In genomic region chr22:42280836-42281235, GRCh38 we compare ENCODE assay signal across 15 cellular contexts. TPM values are rescaled to one million over a fixed set of nuclear protein-coding genes. Genes with fewer than 3 reads are reported as not detected.
DNase-seq lines count a peak whose midpoint lies in the region; ATAC-seq and TF ChIP-seq lines count a peak whose summit lies in the region.
"Had no signal": no experiment of that assay in that cellular context is flagged by ENCODE, and none has a peak within 500 bp of the region (broad histone marks: within the 10 kb centered on the region; RNA-seq: fewer than 3 reads in every experiment).

No MANE protein-coding gene starts in this region.

- peak overlapping the region; percentile 37 for H3K27ac ChIP-seq in BLaER1
- no peak overlapping the region for H3K27ac ChIP-seq in CD4-positive, alpha-beta T cell (ENCODE audit: low read depth, low read length)

- peak overlapping the region; percentile 100 for H3K4me2 ChIP-seq in BLaER1

- peaks cover 14% of the 10 kb centered on the region; the same call in 1 of the 2 replicates for H3K36me3 ChIP-seq in BLaER1

- no peak overlapping the region for H3K4me3 ChIP-seq in BLaER1

- POLR2A ChIA-PET in CD4-positive, alpha-beta T cell (lab: Charles Lee) = no interaction called here

- CTCF ChIA-PET in CD4-positive, alpha-beta T cell (lab: Charles Lee) = interaction anchor here (1.7 kb wide), 1 partner anchor 190 kb away, joined by 4 read pairs; the partner anchor contains the start of gene NDUFA6
- CTCF ChIA-PET in activated CD8-positive, alpha-beta memory T cell treated with anti-CD3 and anti-CD28 coated beads, Interleukin-2, amount 10 ng/mL, durations not matched to agents 7 days and 5 days (lab: Charles Lee) = interaction anchor here (0.9 kb wide), 1 partner anchor 107 kb away, joined by 3 read pairs; no protein-coding TSS in a partner anchor

- DNase-seq in CD4-positive, alpha-beta T cell = no peak
- peak; percentile 59 for DNase-seq in chondrocyte (ENCODE audit: low spot score)
- DNase-seq in neural crest cell (ENCODE audit: low read depth, low spot score) = no peak
- DNase-seq in activated CD8-positive, alpha-beta memory T cell treated with anti-CD3 and anti-CD28 coated beads, Interleukin-2, amount 10 ng/mL, durations not matched to agents 7 days and 5 days = no peak
- DNase-seq: ACHN, DMS153, GDM1, NCI-H1092 treated with DMSO at 0.1 percent for 48 hours, NCI-H2081 treated with DMSO at 0.1 percent for 48 hours, NCI-H510A, NCI-H82 had no signal

- H3K4me1 ChIP-seq in BLaER1 = peaks cover 93% of the 10 kb centered on the region

- ATAC-seq in CD4-positive, alpha-beta T cell (ENCODE audit: poor library complexity) = no peak
- no peak for ATAC-seq in HG02678 (IDR thresholded peaks at IDR 0.05; ENCODE audit: unreplicated experiment)
- no peak for ATAC-seq in activated CD8-positive, alpha-beta memory T cell treated with anti-CD3 and anti-CD28 coated beads, Interleukin-2, amount 10 ng/mL, durations not matched to agents 7 days and 5 days
- no peak for ATAC-seq in activated T-helper 17 cell treated with anti-CD3 and anti-CD28 coated beads, Interleukin-2, amount 50 U/mL, for 72 hours (replicated peaks)
- ATAC-seq: HCT116 had no signal

- no peaks in the 10 kb centered on the region for H3K9me3 ChIP-seq in BLaER1
- H3K9me3 ChIP-seq in CD4-positive, alpha-beta T cell (ENCODE audit: control insufficient read depth, low read length) = no peaks in the 10 kb centered on the region

- TF ChIP-seq CTCF in CD4-positive, alpha-beta T cell (IDR thresholded peaks at IDR 0.05) = no peak
- TF ChIP-seq CTCF in chondrocyte (IDR thresholded peaks at IDR 0.05) (no peak), neural crest cell (conservative IDR thresholded peaks at IDR 0.05) (no peak)

- H3K27me3 Mint-ChIP-seq in CD4-positive, alpha-beta T cell = no peaks in the 10 kb centered on the region
- H3K27me3 Mint-ChIP-seq in chondrocyte (ENCODE audit: low read depth) (peaks cover 16% of the 10 kb centered on the region), neural crest cell (ENCODE audit: low read depth) (peaks cover 45% of the 10 kb centered on the region)
- H3K27me3 Mint-ChIP-seq in activated CD8-positive, alpha-beta memory T cell treated with anti-CD3 and anti-CD28 coated beads, Interleukin-2, amount 10 ng/mL, durations not matched to agents 7 days and 5 days = peaks cover 22% of the 10 kb centered on the region
- no peaks in the 10 kb centered on the region for H3K27me3 Mint-ChIP-seq in activated T-helper 17 cell treated with anti-CD3 and anti-CD28 coated beads, Interleukin-2, amount 50 U/mL, for 72 hours

- peaks cover 14% of the 10 kb centered on the region for H4K20me1 ChIP-seq in BLaER1

- H3K9me3 Mint-ChIP-seq in CD4-positive, alpha-beta T cell = no peaks in the 10 kb centered on the region
- H3K9me3 Mint-ChIP-seq in chondrocyte (ENCODE audit: low read depth) (no peaks in the 10 kb centered on the region), neural crest cell (no peaks in the 10 kb centered on the region)
- no peaks in the 10 kb centered on the region for H3K9me3 Mint-ChIP-seq in activated CD8-positive, alpha-beta memory T cell treated with anti-CD3 and anti-CD28 coated beads, Interleukin-2, amount 10 ng/mL, durations not matched to agents 7 days and 5 days (ENCODE audit: low read depth)
- no peaks in the 10 kb centered on the region for H3K9me3 Mint-ChIP-seq in activated T-helper 17 cell treated with anti-CD3 and anti-CD28 coated beads, Interleukin-2, amount 50 U/mL, for 72 hours

- peaks cover 20% of the 10 kb centered on the region for H3K4me1 Mint-ChIP-seq in CD4-positive, alpha-beta T cell (ENCODE audit: low read depth)
- peaks cover 7% of the 10 kb centered on the region for H3K4me1 Mint-ChIP-seq in chondrocyte (ENCODE audit: low read depth)
- peaks cover 31% of the 10 kb centered on the region for H3K4me1 Mint-ChIP-seq in neural crest cell
- H3K4me1 Mint-ChIP-seq in activated CD8-positive, alpha-beta memory T cell treated with anti-CD3 and anti-CD28 coated beads, Interleukin-2, amount 10 ng/mL, durations not matched to agents 7 days and 5 days = peaks cover 16% of the 10 kb centered on the region
- H3K4me1 Mint-ChIP-seq in activated T-helper 17 cell treated with anti-CD3 and anti-CD28 coated beads, Interleukin-2, amount 50 U/mL, for 72 hours = peaks cover 8% of the 10 kb centered on the region

- H3K9ac ChIP-seq in BLaER1 = peak overlapping the region; percentile 7; the same call in 1 of the 2 replicates

- H3K27ac Mint-ChIP-seq in CD4-positive, alpha-beta T cell = no peak overlapping the region
- H3K27ac Mint-ChIP-seq in chondrocyte (ENCODE audit: unreplicated experiment) = no peak overlapping the region
- H3K27ac Mint-ChIP-seq in neural crest cell (ENCODE audit: unreplicated experiment) = no peak overlapping the region
- no peak overlapping the region for H3K27ac Mint-ChIP-seq in activated CD8-positive, alpha-beta memory T cell treated with anti-CD3 and anti-CD28 coated beads, Interleukin-2, amount 10 ng/mL, durations not matched to agents 7 days and 5 days
- H3K27ac Mint-ChIP-seq in activated T-helper 17 cell treated with anti-CD3 and anti-CD28 coated beads, Interleukin-2, amount 50 U/mL, for 72 hours = no peak overlapping the region

- H3K36me3 Mint-ChIP-seq in CD4-positive, alpha-beta T cell (ENCODE audit: low read depth) = no peaks in the 10 kb centered on the region
- H3K36me3 Mint-ChIP-seq in chondrocyte (ENCODE audit: low read depth) (no peaks in the 10 kb centered on the region), neural crest cell (ENCODE audit: low read depth) (no peaks in the 10 kb centered on the region)
- no peaks in the 10 kb centered on the region for H3K36me3 Mint-ChIP-seq in activated CD8-positive, alpha-beta memory T cell treated with anti-CD3 and anti-CD28 coated beads, Interleukin-2, amount 10 ng/mL, durations not matched to agents 7 days and 5 days
- H3K36me3 Mint-ChIP-seq in activated T-helper 17 cell treated with anti-CD3 and anti-CD28 coated beads, Interleukin-2, amount 50 U/mL, for 72 hours (ENCODE audit: low read depth) = no peaks in the 10 kb centered on the region

- H3K4me3 Mint-ChIP-seq in CD4-positive, alpha-beta T cell = peak overlapping the region; percentile 34
- H3K4me3 Mint-ChIP-seq in chondrocyte (ENCODE audit: unreplicated experiment) = no peak overlapping the region
- H3K4me3 Mint-ChIP-seq in neural crest cell = peak overlapping the region; percentile 44
- H3K4me3 Mint-ChIP-seq in activated CD8-positive, alpha-beta memory T cell treated with anti-CD3 and anti-CD28 coated beads, Interleukin-2, amount 10 ng/mL, durations not matched to agents 7 days and 5 days = no peak overlapping the region
- no peak overlapping the region for H3K4me3 Mint-ChIP-seq in activated T-helper 17 cell treated with anti-CD3 and anti-CD28 coated beads, Interleukin-2, amount 50 U/mL, for 72 hours

- intact Hi-C loops in CD4-positive, alpha-beta T cell (cut with DNase I, micrococcal nuclease) = no loop called here

- H3K27me3 ChIP-seq in BLaER1 = no peaks in the 10 kb centered on the region
- no peaks in the 10 kb centered on the region for H3K27me3 ChIP-seq in CD4-positive, alpha-beta T cell (ENCODE audit: control insufficient read depth, insufficient read depth, low read length)

RNA-seq across cellular contexts. Expression of gene TCF20, which starts 10.4 kb away (rescaled TPM):
- total RNA-seq in CD4-positive, alpha-beta T cell = 10 to 100 TPM; 61.6 to 64.1 TPM
- total RNA-seq in chondrocyte (27.3 to 35.1 TPM (median 31.0 TPM) in 3 replicates), neural crest cell (65.0 and 67.5 TPM in 2 replicates)
- 10 to 100 TPM; 73.1 to 82.5 TPM for total RNA-seq in activated CD8-positive, alpha-beta memory T cell treated with anti-CD3 and anti-CD28 coated beads, Interleukin-2, amount 10 ng/mL, durations not matched to agents 7 days and 5 days
- total RNA-seq in activated T-helper 17 cell treated with anti-CD3 and anti-CD28 coated beads, Interleukin-2, amount 50 U/mL, for 72 hours = 10 to 100 TPM; 61.2 to 72.5 TPM

Comparison
In these comparisons a context has a peak if more than half of its experiments do, and no peak if none do; other contexts are left out.
1. H3K4me3 Mint-ChIP-seq: peak in CD4-positive, alpha-beta T cell (single experiment) and neural crest cell (single experiment); none in chondrocyte (single experiment), activated CD8-positive, alpha-beta memory T cell treated with anti-CD3 and anti-CD28 coated beads, Interleukin-2, amount 10 ng/mL, durations not matched to agents 7 days and 5 days (single experiment) and activated T-helper 17 cell treated with anti-CD3 and anti-CD28 coated beads, Interleukin-2, amount 50 U/mL, for 72 hours (single experiment).